ENCODE assay signal across 2 cellular contexts in the genomic region with DNA sequence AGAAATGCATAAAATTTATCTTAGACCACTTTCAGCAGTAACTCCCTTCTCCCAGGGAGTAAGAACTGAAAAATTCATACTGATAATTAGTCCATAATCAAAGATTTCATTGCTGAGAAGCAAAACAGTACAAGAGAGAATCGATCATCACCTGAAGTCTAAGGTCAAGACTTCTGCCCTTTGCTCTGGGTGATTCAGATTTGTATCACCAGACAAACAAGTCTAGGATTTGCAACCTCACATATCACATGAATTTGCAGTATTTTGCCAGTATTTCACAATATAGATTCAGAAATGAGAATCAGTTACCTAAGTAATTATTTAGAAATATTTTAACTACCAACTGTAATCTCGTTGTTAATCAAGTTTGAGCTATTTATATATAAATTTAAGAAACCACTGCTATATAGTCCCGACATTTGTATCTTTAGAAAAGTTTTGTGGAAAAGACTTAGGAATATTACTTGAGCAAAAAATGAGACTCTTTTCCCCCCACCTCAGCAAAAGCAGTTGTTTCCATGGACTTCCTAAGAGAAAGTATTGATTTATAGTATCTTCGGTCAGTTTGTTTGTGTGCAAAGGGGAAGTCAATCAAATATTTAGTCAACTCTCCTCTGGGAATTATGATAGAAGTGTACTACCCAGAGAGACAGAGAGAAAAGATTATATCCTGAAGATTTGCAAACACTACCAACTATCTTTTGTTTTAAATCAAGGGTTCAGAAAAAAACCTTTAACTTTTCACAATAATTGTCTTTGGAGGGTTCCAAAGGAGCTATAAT.
TF ChIP-seq lines count a peak whose summit lies in the region.

No MANE protein-coding gene starts in this region.

TF ChIP-seq in liver, 16 proteins besides CTCF, POLR2A, EP300 and RAD21 (continued from another document):
- TF ChIP-seq, protein P1, sequence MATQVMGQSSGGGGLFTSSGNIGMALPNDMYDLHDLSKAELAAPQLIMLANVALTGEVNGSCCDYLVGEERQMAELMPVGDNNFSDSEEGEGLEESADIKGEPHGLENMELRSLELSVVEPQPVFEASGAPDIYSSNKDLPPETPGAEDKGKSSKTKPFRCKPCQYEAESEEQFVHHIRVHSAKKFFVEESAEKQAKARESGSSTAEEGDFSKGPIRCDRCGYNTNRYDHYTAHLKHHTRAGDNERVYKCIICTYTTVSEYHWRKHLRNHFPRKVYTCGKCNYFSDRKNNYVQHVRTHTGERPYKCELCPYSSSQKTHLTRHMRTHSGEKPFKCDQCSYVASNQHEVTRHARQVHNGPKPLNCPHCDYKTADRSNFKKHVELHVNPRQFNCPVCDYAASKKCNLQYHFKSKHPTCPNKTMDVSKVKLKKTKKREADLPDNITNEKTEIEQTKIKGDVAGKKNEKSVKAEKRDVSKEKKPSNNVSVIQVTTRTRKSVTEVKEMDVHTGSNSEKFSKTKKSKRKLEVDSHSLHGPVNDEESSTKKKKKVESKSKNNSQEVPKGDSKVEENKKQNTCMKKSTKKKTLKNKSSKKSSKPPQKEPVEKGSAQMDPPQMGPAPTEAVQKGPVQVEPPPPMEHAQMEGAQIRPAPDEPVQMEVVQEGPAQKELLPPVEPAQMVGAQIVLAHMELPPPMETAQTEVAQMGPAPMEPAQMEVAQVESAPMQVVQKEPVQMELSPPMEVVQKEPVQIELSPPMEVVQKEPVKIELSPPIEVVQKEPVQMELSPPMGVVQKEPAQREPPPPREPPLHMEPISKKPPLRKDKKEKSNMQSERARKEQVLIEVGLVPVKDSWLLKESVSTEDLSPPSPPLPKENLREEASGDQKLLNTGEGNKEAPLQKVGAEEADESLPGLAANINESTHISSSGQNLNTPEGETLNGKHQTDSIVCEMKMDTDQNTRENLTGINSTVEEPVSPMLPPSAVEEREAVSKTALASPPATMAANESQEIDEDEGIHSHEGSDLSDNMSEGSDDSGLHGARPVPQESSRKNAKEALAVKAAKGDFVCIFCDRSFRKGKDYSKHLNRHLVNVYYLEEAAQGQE (IDR thresholded peaks at IDR 0.05): peak; percentile 63
- TF ChIP-seq, protein P2, sequence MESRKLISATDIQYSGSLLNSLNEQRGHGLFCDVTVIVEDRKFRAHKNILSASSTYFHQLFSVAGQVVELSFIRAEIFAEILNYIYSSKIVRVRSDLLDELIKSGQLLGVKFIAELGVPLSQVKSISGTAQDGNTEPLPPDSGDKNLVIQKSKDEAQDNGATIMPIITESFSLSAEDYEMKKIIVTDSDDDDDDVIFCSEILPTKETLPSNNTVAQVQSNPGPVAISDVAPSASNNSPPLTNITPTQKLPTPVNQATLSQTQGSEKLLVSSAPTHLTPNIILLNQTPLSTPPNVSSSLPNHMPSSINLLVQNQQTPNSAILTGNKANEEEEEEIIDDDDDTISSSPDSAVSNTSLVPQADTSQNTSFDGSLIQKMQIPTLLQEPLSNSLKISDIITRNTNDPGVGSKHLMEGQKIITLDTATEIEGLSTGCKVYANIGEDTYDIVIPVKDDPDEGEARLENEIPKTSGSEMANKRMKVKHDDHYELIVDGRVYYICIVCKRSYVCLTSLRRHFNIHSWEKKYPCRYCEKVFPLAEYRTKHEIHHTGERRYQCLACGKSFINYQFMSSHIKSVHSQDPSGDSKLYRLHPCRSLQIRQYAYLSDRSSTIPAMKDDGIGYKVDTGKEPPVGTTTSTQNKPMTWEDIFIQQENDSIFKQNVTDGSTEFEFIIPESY (IDR thresholded peaks at IDR 0.05): peak; percentile 60
- TF ChIP-seq SP1 (IDR thresholded peaks at IDR 0.05) (peak; percentile 64), EGR1 (IDR thresholded peaks at IDR 0.05; ENCODE audit: low read depth in 2 of 2) (no peak), RXRA (IDR thresholded peaks at IDR 0.05) (peak; percentile 88 to 89), HNF4A (conservative IDR thresholded peaks at IDR 0.05) (peak; percentile 85 to 92), FOXA1 (IDR thresholded peaks at IDR 0.05) (no peak), JUND (IDR thresholded peaks at IDR 0.05) (peak; percentile 87), TAF1 (conservative IDR thresholded peaks at IDR 0.05) (no peak), GABPA (IDR thresholded peaks at IDR 0.05 in 1 of 2, conservative IDR thresholded peaks at IDR 0.05 in 1 of 2) (no peak), FOXA2 (IDR thresholded peaks at IDR 0.05) (no peak)
- TF ChIP-seq, protein P3, sequence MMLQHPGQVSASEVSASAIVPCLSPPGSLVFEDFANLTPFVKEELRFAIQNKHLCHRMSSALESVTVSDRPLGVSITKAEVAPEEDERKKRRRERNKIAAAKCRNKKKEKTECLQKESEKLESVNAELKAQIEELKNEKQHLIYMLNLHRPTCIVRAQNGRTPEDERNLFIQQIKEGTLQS (IDR thresholded peaks at IDR 0.05): peak; percentile 64
- TF ChIP-seq, protein P4, sequence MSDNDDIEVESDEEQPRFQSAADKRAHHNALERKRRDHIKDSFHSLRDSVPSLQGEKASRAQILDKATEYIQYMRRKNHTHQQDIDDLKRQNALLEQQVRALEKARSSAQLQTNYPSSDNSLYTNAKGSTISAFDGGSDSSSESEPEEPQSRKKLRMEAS (IDR thresholded peaks at IDR 0.05): peak; percentile 40

TF ChIP-seq in HepG2, 621 proteins besides CTCF, POLR2A, EP300 and RAD21 (continued from another document):
- TF ChIP-seq, protein P5, sequence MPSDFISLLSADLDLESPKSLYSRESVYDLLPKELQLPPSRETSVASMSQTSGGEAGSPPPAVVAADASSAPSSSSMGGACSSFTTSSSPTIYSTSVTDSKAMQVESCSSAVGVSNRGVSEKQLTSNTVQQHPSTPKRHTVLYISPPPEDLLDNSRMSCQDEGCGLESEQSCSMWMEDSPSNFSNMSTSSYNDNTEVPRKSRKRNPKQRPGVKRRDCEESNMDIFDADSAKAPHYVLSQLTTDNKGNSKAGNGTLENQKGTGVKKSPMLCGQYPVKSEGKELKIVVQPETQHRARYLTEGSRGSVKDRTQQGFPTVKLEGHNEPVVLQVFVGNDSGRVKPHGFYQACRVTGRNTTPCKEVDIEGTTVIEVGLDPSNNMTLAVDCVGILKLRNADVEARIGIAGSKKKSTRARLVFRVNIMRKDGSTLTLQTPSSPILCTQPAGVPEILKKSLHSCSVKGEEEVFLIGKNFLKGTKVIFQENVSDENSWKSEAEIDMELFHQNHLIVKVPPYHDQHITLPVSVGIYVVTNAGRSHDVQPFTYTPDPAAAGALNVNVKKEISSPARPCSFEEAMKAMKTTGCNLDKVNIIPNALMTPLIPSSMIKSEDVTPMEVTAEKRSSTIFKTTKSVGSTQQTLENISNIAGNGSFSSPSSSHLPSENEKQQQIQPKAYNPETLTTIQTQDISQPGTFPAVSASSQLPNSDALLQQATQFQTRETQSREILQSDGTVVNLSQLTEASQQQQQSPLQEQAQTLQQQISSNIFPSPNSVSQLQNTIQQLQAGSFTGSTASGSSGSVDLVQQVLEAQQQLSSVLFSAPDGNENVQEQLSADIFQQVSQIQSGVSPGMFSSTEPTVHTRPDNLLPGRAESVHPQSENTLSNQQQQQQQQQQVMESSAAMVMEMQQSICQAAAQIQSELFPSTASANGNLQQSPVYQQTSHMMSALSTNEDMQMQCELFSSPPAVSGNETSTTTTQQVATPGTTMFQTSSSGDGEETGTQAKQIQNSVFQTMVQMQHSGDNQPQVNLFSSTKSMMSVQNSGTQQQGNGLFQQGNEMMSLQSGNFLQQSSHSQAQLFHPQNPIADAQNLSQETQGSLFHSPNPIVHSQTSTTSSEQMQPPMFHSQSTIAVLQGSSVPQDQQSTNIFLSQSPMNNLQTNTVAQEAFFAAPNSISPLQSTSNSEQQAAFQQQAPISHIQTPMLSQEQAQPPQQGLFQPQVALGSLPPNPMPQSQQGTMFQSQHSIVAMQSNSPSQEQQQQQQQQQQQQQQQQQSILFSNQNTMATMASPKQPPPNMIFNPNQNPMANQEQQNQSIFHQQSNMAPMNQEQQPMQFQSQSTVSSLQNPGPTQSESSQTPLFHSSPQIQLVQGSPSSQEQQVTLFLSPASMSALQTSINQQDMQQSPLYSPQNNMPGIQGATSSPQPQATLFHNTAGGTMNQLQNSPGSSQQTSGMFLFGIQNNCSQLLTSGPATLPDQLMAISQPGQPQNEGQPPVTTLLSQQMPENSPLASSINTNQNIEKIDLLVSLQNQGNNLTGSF (CRISPR knock-in tag; IDR thresholded peaks at IDR 0.05): no peak
- TF ChIP-seq GZF1 (CRISPR knock-in tag; IDR thresholded peaks at IDR 0.05) (no peak), CENPT (CRISPR knock-in tag; IDR thresholded peaks at IDR 0.05; ENCODE audit: low read depth) (no peak), CHD4 (IDR thresholded peaks at IDR 0.05; ENCODE audit: borderline replicate concordance, low read length) (no peak), ISX (CRISPR knock-in tag; conservative IDR thresholded peaks at IDR 0.05) (no peak), CEBPB (IDR thresholded peaks at IDR 0.05; ENCODE audit: borderline replicate concordance, low read depth, low read length) (no peak), THAP11 (CRISPR knock-in tag; IDR thresholded peaks at IDR 0.05) (no peak), ZKSCAN1 (IDR thresholded peaks at IDR 0.05; ENCODE audit: low read length) (no peak), ZNF138 (CRISPR knock-in tag; IDR thresholded peaks at IDR 0.05; ENCODE audit: low read depth) (no peak), MTA1 (CRISPR knock-in tag; IDR thresholded peaks at IDR 0.05; ENCODE audit: borderline replicate concordance) (no peak), SAFB2 (CRISPR knock-in tag; IDR thresholded peaks at IDR 0.05; ENCODE audit: borderline replicate concordance, low read depth) (no peak)
- TF ChIP-seq, protein P6, sequence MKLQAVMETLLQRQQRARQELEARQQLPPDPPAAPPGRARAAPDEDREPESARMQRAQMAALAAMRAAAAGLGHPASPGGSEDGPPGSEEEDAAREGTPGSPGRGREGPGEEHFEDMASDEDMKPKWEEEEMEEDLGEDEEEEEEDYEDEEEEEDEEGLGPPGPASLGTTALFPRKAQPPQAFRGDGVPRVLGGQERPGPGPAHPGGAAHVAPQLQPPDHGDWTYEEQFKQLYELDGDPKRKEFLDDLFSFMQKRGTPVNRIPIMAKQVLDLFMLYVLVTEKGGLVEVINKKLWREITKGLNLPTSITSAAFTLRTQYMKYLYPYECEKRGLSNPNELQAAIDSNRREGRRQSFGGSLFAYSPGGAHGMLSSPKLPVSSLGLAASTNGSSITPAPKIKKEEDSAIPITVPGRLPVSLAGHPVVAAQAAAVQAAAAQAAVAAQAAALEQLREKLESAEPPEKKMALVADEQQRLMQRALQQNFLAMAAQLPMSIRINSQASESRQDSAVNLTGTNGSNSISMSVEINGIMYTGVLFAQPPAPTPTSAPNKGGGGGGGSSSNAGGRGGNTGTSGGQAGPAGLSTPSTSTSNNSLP (IDR thresholded peaks at IDR 0.05; ENCODE audit: low read depth, low read length): no peak
- TF ChIP-seq, protein P7, sequence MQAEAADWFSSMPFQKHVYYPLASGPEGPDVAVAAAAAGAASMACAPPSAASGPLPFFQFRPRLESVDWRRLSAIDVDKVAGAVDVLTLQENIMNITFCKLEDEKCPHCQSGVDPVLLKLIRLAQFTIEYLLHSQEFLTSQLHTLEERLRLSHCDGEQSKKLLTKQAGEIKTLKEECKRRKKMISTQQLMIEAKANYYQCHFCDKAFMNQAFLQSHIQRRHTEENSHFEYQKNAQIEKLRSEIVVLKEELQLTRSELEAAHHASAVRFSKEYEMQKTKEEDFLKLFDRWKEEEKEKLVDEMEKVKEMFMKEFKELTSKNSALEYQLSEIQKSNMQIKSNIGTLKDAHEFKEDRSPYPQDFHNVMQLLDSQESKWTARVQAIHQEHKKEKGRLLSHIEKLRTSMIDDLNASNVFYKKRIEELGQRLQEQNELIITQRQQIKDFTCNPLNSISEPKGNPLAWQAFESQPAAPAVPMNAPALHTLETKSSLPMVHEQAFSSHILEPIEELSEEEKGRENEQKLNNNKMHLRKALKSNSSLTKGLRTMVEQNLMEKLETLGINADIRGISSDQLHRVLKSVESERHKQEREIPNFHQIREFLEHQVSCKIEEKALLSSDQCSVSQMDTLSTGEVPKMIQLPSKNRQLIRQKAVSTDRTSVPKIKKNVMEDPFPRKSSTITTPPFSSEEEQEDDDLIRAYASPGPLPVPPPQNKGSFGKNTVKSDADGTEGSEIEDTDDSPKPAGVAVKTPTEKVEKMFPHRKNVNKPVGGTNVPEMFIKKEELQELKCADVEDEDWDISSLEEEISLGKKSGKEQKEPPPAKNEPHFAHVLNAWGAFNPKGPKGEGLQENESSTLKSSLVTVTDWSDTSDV (CRISPR knock-in tag; IDR thresholded peaks at IDR 0.05): no peak
- TF ChIP-seq, protein P8, sequence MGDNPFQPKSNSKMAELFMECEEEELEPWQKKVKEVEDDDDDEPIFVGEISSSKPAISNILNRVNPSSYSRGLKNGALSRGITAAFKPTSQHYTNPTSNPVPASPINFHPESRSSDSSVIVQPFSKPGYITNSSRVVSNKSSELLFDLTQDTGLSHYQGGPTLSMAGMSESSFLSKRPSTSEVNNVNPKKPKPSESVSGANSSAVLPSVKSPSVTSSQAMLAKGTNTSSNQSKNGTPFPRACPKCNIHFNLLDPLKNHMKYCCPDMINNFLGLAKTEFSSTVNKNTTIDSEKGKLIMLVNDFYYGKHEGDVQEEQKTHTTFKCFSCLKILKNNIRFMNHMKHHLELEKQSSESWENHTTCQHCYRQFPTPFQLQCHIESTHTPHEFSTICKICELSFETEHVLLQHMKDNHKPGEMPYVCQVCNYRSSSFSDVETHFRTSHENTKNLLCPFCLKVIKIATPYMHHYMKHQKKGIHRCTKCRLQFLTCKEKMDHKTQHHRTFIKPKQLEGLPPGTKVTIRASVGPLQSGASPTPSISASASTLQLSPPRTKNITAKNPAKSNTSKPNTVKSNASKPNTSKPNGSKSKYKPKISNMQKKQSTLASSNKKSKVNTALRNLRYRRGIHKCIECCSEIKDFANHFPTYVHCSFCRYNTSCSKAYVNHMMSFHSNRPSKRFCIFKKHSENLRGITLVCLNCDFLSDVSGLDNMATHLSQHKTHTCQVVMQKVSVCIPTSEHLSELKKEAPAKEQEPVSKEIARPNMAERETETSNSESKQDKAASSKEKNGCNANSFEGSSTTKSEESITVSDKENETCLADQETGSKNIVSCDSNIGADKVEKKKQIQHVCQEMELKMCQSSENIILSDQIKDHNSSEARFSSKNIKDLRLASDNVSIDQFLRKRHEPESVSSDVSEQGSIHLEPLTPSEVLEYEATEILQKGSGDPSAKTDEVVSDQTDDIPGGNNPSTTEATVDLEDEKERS (CRISPR knock-in tag; IDR thresholded peaks at IDR 0.05): no peak
